17 cellular contexts compared by ENCODE assay signal in the genomic region with DNA sequence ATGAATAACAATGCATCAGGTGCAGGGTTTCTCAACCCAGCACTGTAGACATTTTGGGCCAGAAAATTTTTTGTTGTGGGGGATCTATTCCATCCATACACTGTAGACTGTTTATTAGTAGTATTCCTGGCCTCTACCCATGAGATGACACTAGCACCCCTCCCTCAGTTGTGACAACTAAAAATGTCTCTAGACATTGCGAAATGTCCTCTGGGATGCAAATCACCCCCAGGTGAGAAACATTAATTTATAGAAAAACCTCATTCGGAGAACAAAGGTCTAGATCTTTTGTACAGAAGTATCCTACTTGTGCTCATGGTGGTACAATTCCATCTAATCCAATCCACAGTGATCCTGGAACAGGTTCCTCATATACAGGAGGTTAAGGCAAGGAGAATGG. TPM values are rescaled to one million over a fixed set of nuclear protein-coding genes. Genes with fewer than 3 reads are reported as not detected.
A peak's percentile ranks its signal among the peaks of the same experiment; 100 is the strongest.
DNase-seq lines count a peak whose midpoint lies in the region; ATAC-seq and TF ChIP-seq lines count a peak whose summit lies in the region.
"Had no signal": no experiment of that assay in that cellular context is flagged by ENCODE, and none has a peak within 500 bp of the region (broad histone marks: within the 10 kb centered on the region; RNA-seq: fewer than 3 reads in every experiment).

No MANE protein-coding gene starts in this region.

- no peak overlapping the region for H3K27ac ChIP-seq in CD4-positive, alpha-beta T cell (ENCODE audit: low read depth, low read length)
- no peak overlapping the region for H3K27ac ChIP-seq in IMR-90 (ENCODE audit: insufficient read depth, low read length)
- H3K27ac ChIP-seq in osteoblast (ENCODE audit: low read depth, low read length) = no peak overlapping the region
- H3K27ac ChIP-seq: BLaER1 treated with 17β-estradiol and CSF1 and Interleukin-3, amounts not matched to agents 10 nM and 100 nM; HL-60 had no signal

- H3K9me1 ChIP-seq in IMR-90 (ENCODE audit: insufficient read depth, low read length) = no peaks in the 10 kb centered on the region; the same call in 1 of the 2 replicates

- H3K27ac Mint-ChIP-seq in activated T-cell treated with anti-CD3 and anti-CD28 coated beads, Interleukin-2, amount 50 U/mL, for 72 hours = peak overlapping the region; percentile 6
- peak overlapping the region; percentile 71 for H3K27ac Mint-ChIP-seq in CD4-positive, alpha-beta T cell
- H3K27ac Mint-ChIP-seq in central memory CD8-positive, alpha-beta T cell (ENCODE audit: low read depth) = peak overlapping the region; percentile 97
- H3K27ac Mint-ChIP-seq: HFFc6 had no signal

- H3K4me1 Mint-ChIP-seq in activated T-cell treated with anti-CD3 and anti-CD28 coated beads, Interleukin-2, amount 50 U/mL, for 72 hours (ENCODE audit: low read depth) = peaks cover 52% of the 10 kb centered on the region
- peaks cover 60% of the 10 kb centered on the region for H3K4me1 Mint-ChIP-seq in activated T-cell treated with anti-CD3 and anti-CD28 coated beads, Interleukin-2, amount 50 U/mL, for 4 hours (ENCODE audit: low read depth)
- peaks cover 65% of the 10 kb centered on the region for H3K4me1 Mint-ChIP-seq in CD4-positive, alpha-beta T cell (ENCODE audit: low read depth)
- H3K4me1 Mint-ChIP-seq in central memory CD8-positive, alpha-beta T cell = peaks cover 65% of the 10 kb centered on the region

- H2BK20ac ChIP-seq in IMR-90 (ENCODE audit: low read depth, low read length) = no peak overlapping the region

- H3K4me3 Mint-ChIP-seq in activated T-cell treated with anti-CD3 and anti-CD28 coated beads, Interleukin-2, amount 50 U/mL, for 72 hours = no peak overlapping the region
- H3K4me3 Mint-ChIP-seq in activated T-cell treated with anti-CD3 and anti-CD28 coated beads, Interleukin-2, amount 50 U/mL, for 4 hours = no peak overlapping the region
- no peak overlapping the region for H3K4me3 Mint-ChIP-seq in CD4-positive, alpha-beta T cell
- peak overlapping the region; percentile 31 for H3K4me3 Mint-ChIP-seq in central memory CD8-positive, alpha-beta T cell
- H3K4me3 Mint-ChIP-seq: HFFc6 had no signal

- no TSS peak for BruUV-seq in IMR-90 (replicated peaks; lab: Mats Ljungman, UMichigan)

- intact Hi-C loops in CD4-positive, alpha-beta T cell (cut with DNase I, micrococcal nuclease) = no loop called here
- intact Hi-C loops in IMR-90 (cut with micrococcal nuclease) = no loop called here

- H2AFZ ChIP-seq in IMR-90 (replicated peaks; ENCODE audit: low read length, poor library complexity) (no peak overlapping the region), osteoblast (ENCODE audit: low read length) (no peak overlapping the region)

- H2BK120ac ChIP-seq in IMR-90 (ENCODE audit: low read depth, low read length) = no peak overlapping the region

- H2AK9ac ChIP-seq in IMR-90 (replicated peaks; ENCODE audit: low read depth, low read length, poor library complexity) = no peak overlapping the region

- no peaks in the 10 kb centered on the region for H3K9me3 Mint-ChIP-seq in activated T-cell treated with anti-CD3 and anti-CD28 coated beads, Interleukin-2, amount 50 U/mL, for 72 hours
- no peaks in the 10 kb centered on the region for H3K9me3 Mint-ChIP-seq in activated T-cell treated with anti-CD3 and anti-CD28 coated beads, Interleukin-2, amount 50 U/mL, for 4 hours
- H3K9me3 Mint-ChIP-seq in CD4-positive, alpha-beta T cell = no peaks in the 10 kb centered on the region
- no peaks in the 10 kb centered on the region for H3K9me3 Mint-ChIP-seq in central memory CD8-positive, alpha-beta T cell
- H3K9me3 Mint-ChIP-seq: HFFc6 had no signal

- H3K36me3 Mint-ChIP-seq in activated T-cell treated with anti-CD3 and anti-CD28 coated beads, Interleukin-2, amount 50 U/mL, for 72 hours (ENCODE audit: insufficient read depth in 2 of 2) = peaks cover 5 to 29% of the 10 kb centered on the region in 2 donors
- H3K36me3 Mint-ChIP-seq in activated T-cell treated with anti-CD3 and anti-CD28 coated beads, Interleukin-2, amount 50 U/mL, for 4 hours (ENCODE audit: insufficient read depth) = peaks cover 41% of the 10 kb centered on the region
- peaks cover 81% of the 10 kb centered on the region for H3K36me3 Mint-ChIP-seq in CD4-positive, alpha-beta T cell (ENCODE audit: low read depth)
- peaks cover 62% of the 10 kb centered on the region for H3K36me3 Mint-ChIP-seq in central memory CD8-positive, alpha-beta T cell (ENCODE audit: insufficient read depth)

- no peak overlapping the region for H3K14ac ChIP-seq in IMR-90 (replicated peaks; ENCODE audit: low read depth, low read length)

- POLR2A ChIA-PET in CD4-positive, alpha-beta T cell (lab: Charles Lee) = interaction anchor here (7.5 kb wide), 1 partner anchor 30 kb away, joined by 239 read pairs; the partner anchor contains the start of genes KARS1 and TERF2IP
- POLR2A ChIA-PET in IMR-90 (lab: Charles Lee; ENCODE audit: unreplicated experiment) = no interaction called here

- H4K20me1 ChIP-seq in IMR-90 (ENCODE audit: insufficient read depth, low read length) (no peaks in the 10 kb centered on the region), osteoblast (ENCODE audit: insufficient read depth, low read length) (no peaks in the 10 kb centered on the region)

- no CpG with 5 or more reads among the region's 2 CpGs for WGBS in IMR-90 (ENCODE audit: extremely low coverage in 2 of 2, insufficient read length in 1 of 2), 2 experiments

- H3K9me3 ChIP-seq in CD4-positive, alpha-beta T cell (ENCODE audit: control insufficient read depth, low read length) = no peaks in the 10 kb centered on the region
- H3K9me3 ChIP-seq in IMR-90 (ENCODE audit: control insufficient read depth, insufficient read depth, low read length) (no peaks in the 10 kb centered on the region), osteoblast (ENCODE audit: low read depth, low read length) (no peaks in the 10 kb centered on the region)
- H3K9me3 ChIP-seq: BLaER1 treated with 17β-estradiol and CSF1 and Interleukin-3, amounts not matched to agents 10 nM and 100 nM had no signal

- dilution Hi-C loops in IMR-90 (cut with HindIII; ENCODE audit: low sequenced_read_pairs, unreplicated experiment) = no loop called here

- CTCF ChIA-PET in CD4-positive, alpha-beta T cell (lab: Charles Lee) = no interaction called here
- CTCF ChIA-PET in IMR-90 (lab: Yijun Ruan, JAX) = no interaction called here

- no peaks in the 10 kb centered on the region for H3K27me3 Mint-ChIP-seq in activated T-cell treated with anti-CD3 and anti-CD28 coated beads, Interleukin-2, amount 50 U/mL, for 72 hours (ENCODE audit: low read depth)
- H3K27me3 Mint-ChIP-seq in activated T-cell treated with anti-CD3 and anti-CD28 coated beads, Interleukin-2, amount 50 U/mL, for 4 hours (ENCODE audit: low read depth) = no peaks in the 10 kb centered on the region
- no peaks in the 10 kb centered on the region for H3K27me3 Mint-ChIP-seq in CD4-positive, alpha-beta T cell
- H3K27me3 Mint-ChIP-seq in central memory CD8-positive, alpha-beta T cell = no peaks in the 10 kb centered on the region

- no peak overlapping the region for H3K4ac ChIP-seq in IMR-90 (ENCODE audit: low read depth, low read length)

- H2BK5ac ChIP-seq in IMR-90 (ENCODE audit: low read depth, low read length, poor library complexity, severe bottlenecking) = no peak overlapping the region

- no peak overlapping the region for H3K23ac ChIP-seq in IMR-90 (ENCODE audit: low read depth, low read length)

- H3K4me2 ChIP-seq in IMR-90 (ENCODE audit: low read depth, low read length) = no peak overlapping the region
- no peak overlapping the region for H3K4me2 ChIP-seq in osteoblast (ENCODE audit: insufficient read depth, low read length)
- H3K4me2 ChIP-seq: BLaER1 treated with 17β-estradiol and CSF1 and Interleukin-3, amounts not matched to agents 10 nM and 100 nM had no signal

- no peak for TF ChIP-seq RAD21 in IMR-90 (IDR thresholded peaks at IDR 0.05; ENCODE audit: low read length)

- H4K91ac ChIP-seq in IMR-90 (ENCODE audit: insufficient read depth, low read depth, low read length) = no peak overlapping the region

- no peak overlapping the region for H3K18ac ChIP-seq in IMR-90 (ENCODE audit: low read depth, low read length)

- H3K4me1 ChIP-seq in IMR-90 (ENCODE audit: control insufficient read depth, insufficient read depth, low read length) (peaks cover 5% of the 10 kb centered on the region), osteoblast (ENCODE audit: insufficient read depth, low read length) (peaks cover 15% of the 10 kb centered on the region)

- no peak for TF ChIP-seq POLR2A in IMR-90 (IDR thresholded peaks at IDR 0.05; ENCODE audit: low read depth, low read length)

- ATAC-seq in activated T-cell treated with anti-CD3 and anti-CD28 coated beads, Interleukin-2, amount 50 U/mL, for 72 hours (replicated peaks in 1 of 2) = no peak
- no peak for ATAC-seq in activated T-cell treated with anti-CD3 and anti-CD28 coated beads, Interleukin-2, amount 50 U/mL, for 4 hours
- ATAC-seq in CD4-positive, alpha-beta T cell (ENCODE audit: poor library complexity) = no peak
- ATAC-seq in IMR-90 (ENCODE audit: low read depth) (no peak), HG03460 (IDR thresholded peaks at IDR 0.05; ENCODE audit: unreplicated experiment) (no peak)
- no peak for ATAC-seq in central memory CD8-positive, alpha-beta T cell (replicated peaks; ENCODE audit: extremely low read depth, poor library complexity, severe bottlenecking)

- H3K27me3 ChIP-seq in CD4-positive, alpha-beta T cell (ENCODE audit: control insufficient read depth, insufficient read depth, low read length) = no peaks in the 10 kb centered on the region
- no peaks in the 10 kb centered on the region for H3K27me3 ChIP-seq in IMR-90 (ENCODE audit: control insufficient read depth, insufficient read depth, low read length)
- H3K27me3 ChIP-seq in osteoblast (ENCODE audit: insufficient read depth, low read length) = no peaks in the 10 kb centered on the region
- H3K27me3 ChIP-seq: BLaER1 treated with 17β-estradiol and CSF1 and Interleukin-3, amounts not matched to agents 10 nM and 100 nM had no signal

- no peak for TF ChIP-seq CTCF in CD4-positive, alpha-beta T cell (IDR thresholded peaks at IDR 0.05)
- TF ChIP-seq CTCF in IMR-90 (conservative IDR thresholded peaks at IDR 0.05; ENCODE audit: low read depth, low read length) = no peak
- TF ChIP-seq CTCF in osteoblast (IDR thresholded peaks at IDR 0.05; ENCODE audit: extremely low read depth, low read depth, low read length) = no peak

- DNase-seq in activated T-cell treated with anti-CD3 and anti-CD28 coated beads, Interleukin-2, amount 50 U/mL, for 72 hours = no peak
- DNase-seq in activated T-cell treated with anti-CD3 and anti-CD28 coated beads, Interleukin-2, amount 50 U/mL, for 4 hours = no peak
- DNase-seq in CD4-positive, alpha-beta T cell = no peak
- DNase-seq in IMR-90 = no peak
- DNase-seq in central memory CD8-positive, alpha-beta T cell (ENCODE audit: low spot score in 2 of 2) = no peak
- DNase-seq in osteoblast (ENCODE audit: insufficient read length, low spot score, missing footprints) = no peak
- no peak for DNase-seq in UCSD-AML1 (lab: John Stamatoyannopoulos, UW; ENCODE audit: unreplicated experiment)
- DNase-seq: ACHN, DMS53, GF-D8, HCEC 1CT, HFFc6 had no signal

- no peak overlapping the region for H4K8ac ChIP-seq in IMR-90 (ENCODE audit: low read depth in 2 of 2, low read length in 2 of 2)

- H4K5ac ChIP-seq in IMR-90 (ENCODE audit: low read depth, low read length) = no peak overlapping the region

- in situ Hi-C loops in IMR-90 (cut with MboI; ENCODE audit: low sequenced_read_pairs) = no loop called here

- peaks cover 12% of the 10 kb centered on the region for H3K79me2 ChIP-seq in osteoblast (ENCODE audit: insufficient read depth, low read length)

- no peak overlapping the region for H3K9ac ChIP-seq in IMR-90 (ENCODE audit: low read depth, low read length)
- H3K9ac ChIP-seq: BLaER1 treated with 17β-estradiol and CSF1 and Interleukin-3, amounts not matched to agents 10 nM and 100 nM had no signal

- H3K36me3 ChIP-seq in IMR-90 (ENCODE audit: control insufficient read depth, insufficient read depth, low read length) (peaks cover 29% of the 10 kb centered on the region), osteoblast (ENCODE audit: insufficient read depth, low read length) (peaks cover 45% of the 10 kb centered on the region)

- no peak overlapping the region for H2AK5ac ChIP-seq in IMR-90 (ENCODE audit: low read depth, low read length)

- H2BK15ac ChIP-seq in IMR-90 (ENCODE audit: low read depth, low read length) = no peak overlapping the region

- no peak overlapping the region for H3K4me3 ChIP-seq in IMR-90 (ENCODE audit: insufficient read depth, low read depth, low read length)
- no peak overlapping the region for H3K4me3 ChIP-seq in osteoblast (ENCODE audit: insufficient read depth, low read length)
- H3K4me3 ChIP-seq: BLaER1 treated with 17β-estradiol and CSF1 and Interleukin-3, amounts not matched to agents 10 nM and 100 nM had no signal

- no peak overlapping the region for H3K56ac ChIP-seq in IMR-90 (ENCODE audit: extremely low read depth, insufficient read depth, low read length)

- H3K79me1 ChIP-seq in IMR-90 (ENCODE audit: low read depth in 1 of 2, low read length in 2 of 2) = peaks cover 21 to 23% of the 10 kb centered on the region in 2 experiments

RNA-seq across cellular contexts. Expression of gene ADAT1, which starts 4.3 kb away (rescaled TPM):
- total RNA-seq in activated T-cell treated with anti-CD3 and anti-CD28 coated beads, Interleukin-2, amount 50 U/mL, for 72 hours = 10 to 100 TPM; 38.2 to 60.5 TPM
- 10 to 100 TPM; 39.1 to 47.1 (median 40.1) TPM for total RNA-seq in activated T-cell treated with anti-CD3 and anti-CD28 coated beads, Interleukin-2, amount 50 U/mL, for 4 hours
- 10 to 100 TPM; 46.7 to 47.6 TPM for total RNA-seq in CD4-positive, alpha-beta T cell
- 36.7 and 52.9 TPM in 2 replicates for total RNA-seq in IMR-90 (2012; rRNA removed)
- 22.7 and 23.4 TPM in 2 replicates for polyA plus RNA-seq in IMR-90 (2012; rRNA removed)
- 8.5 and 15.4 TPM in 2 replicates for polyA plus RNA-seq in IMR-90 (2012; cell fraction: cytosol; rRNA removed)
- 10.6 and 36.6 TPM in 2 replicates for polyA plus RNA-seq in IMR-90 (2012; cell fraction: nucleus; rRNA removed; ENCODE audit: low replicate concordance)
- 46.0 and 54.8 TPM in 2 replicates for total RNA-seq in osteoblast

RNA-seq across cellular contexts. Expression of gene KARS1, which starts 28.7 kb away (rescaled TPM):
- total RNA-seq in activated T-cell treated with anti-CD3 and anti-CD28 coated beads, Interleukin-2, amount 50 U/mL, for 72 hours = 100 to 1,000 TPM; 189 to 191 TPM
- 100 to 1,000 TPM; 345 to 390 (median 357) TPM for total RNA-seq in activated T-cell treated with anti-CD3 and anti-CD28 coated beads, Interleukin-2, amount 50 U/mL, for 4 hours
- total RNA-seq in CD4-positive, alpha-beta T cell = 100 to 1,000 TPM; 151 to 153 TPM
- total RNA-seq in IMR-90 (2012; rRNA removed) (228 and 229 TPM in 2 replicates), osteoblast (121 and 125 TPM in 2 replicates)
- polyA plus RNA-seq in IMR-90 (2012; rRNA removed) = 111 and 122 TPM in 2 replicates
- 35.8 and 53.7 TPM in 2 replicates for polyA plus RNA-seq in IMR-90 (2012; cell fraction: cytosol; rRNA removed)
- 16.1 and 76.9 TPM in 2 replicates for polyA plus RNA-seq in IMR-90 (2012; cell fraction: nucleus; rRNA removed; ENCODE audit: low replicate concordance)

RNA-seq across cellular contexts. Expression of gene TERF2IP, which starts 28.8 kb away (rescaled TPM):
- 10 to 100 TPM; 69.3 to 71.6 TPM for total RNA-seq in activated T-cell treated with anti-CD3 and anti-CD28 coated beads, Interleukin-2, amount 50 U/mL, for 72 hours
- 100 to 1,000 TPM; 120 to 133 (median 128) TPM for total RNA-seq in activated T-cell treated with anti-CD3 and anti-CD28 coated beads, Interleukin-2, amount 50 U/mL, for 4 hours
- total RNA-seq in CD4-positive, alpha-beta T cell = 100 to 1,000 TPM; 122 to 124 TPM
- total RNA-seq in IMR-90 (2012; rRNA removed) = 15.4 and 25.6 TPM in 2 replicates
- polyA plus RNA-seq in IMR-90 (2012; rRNA removed) = 32.5 and 35.2 TPM in 2 replicates
- polyA plus RNA-seq in IMR-90 (2012; cell fraction: cytosol; rRNA removed) = 24.6 and 30.8 TPM in 2 replicates
- 19.4 and 22.6 TPM in 2 replicates for polyA plus RNA-seq in IMR-90 (2012; cell fraction: nucleus; rRNA removed; ENCODE audit: low replicate concordance)
- 39.1 and 39.5 TPM in 2 replicates for total RNA-seq in osteoblast

RNA-seq across cellular contexts. Expression of gene GABARAPL2, which starts 52.6 kb away (rescaled TPM):
- total RNA-seq in activated T-cell treated with anti-CD3 and anti-CD28 coated beads, Interleukin-2, amount 50 U/mL, for 72 hours = 10 to 100 TPM; 64.4 to 77.3 TPM
- 10 to 100 TPM; 51.2 to 56.0 (median 53.7) TPM for total RNA-seq in activated T-cell treated with anti-CD3 and anti-CD28 coated beads, Interleukin-2, amount 50 U/mL, for 4 hours
- total RNA-seq in CD4-positive, alpha-beta T cell = 10 to 100 TPM; 44.6 to 48.3 TPM
- total RNA-seq in IMR-90 (2012; rRNA removed) (33.3 and 55.8 TPM in 2 replicates), osteoblast (32.9 and 36.8 TPM in 2 replicates)
- polyA plus RNA-seq in IMR-90 (2012; rRNA removed) = 64.5 and 65.9 TPM in 2 replicates
- 61.3 and 85.2 TPM in 2 replicates for polyA plus RNA-seq in IMR-90 (2012; cell fraction: cytosol; rRNA removed)
- 24.9 and 50.1 TPM in 2 replicates for polyA plus RNA-seq in IMR-90 (2012; cell fraction: nucleus; rRNA removed; ENCODE audit: low replicate concordance)

RNA-seq across cellular contexts. Expression of gene CPHXL2, which starts 58.0 kb away (rescaled TPM):
- total RNA-seq in activated T-cell treated with anti-CD3 and anti-CD28 coated beads, Interleukin-2, amount 50 U/mL, for 72 hours = not detected
- not detected for total RNA-seq in activated T-cell treated with anti-CD3 and anti-CD28 coated beads, Interleukin-2, amount 50 U/mL, for 4 hours
- not detected for total RNA-seq in CD4-positive, alpha-beta T cell
- total RNA-seq in IMR-90 (2012; rRNA removed) (not detected in 2 replicates), osteoblast (not detected in 2 replicates)
- not detected in 2 replicates for polyA plus RNA-seq in IMR-90 (2012; rRNA removed)
- not detected in 2 replicates for polyA plus RNA-seq in IMR-90 (2012; cell fraction: cytosol; rRNA removed)
- polyA plus RNA-seq in IMR-90 (2012; cell fraction: nucleus; rRNA removed; ENCODE audit: low replicate concordance) = not detected in 2 replicates
- total RNA-seq: A172, H4, HFFc6 had no signal

Comparison
In these comparisons a context has a peak if more than half of its experiments do, and no peak if none do; other contexts are left out.
1. H3K27ac Mint-ChIP-seq: peak in every context shown above with its lines; median percentile 97 in central memory CD8-positive, alpha-beta T cell; 71 in CD4-positive, alpha-beta T cell; 6 in activated T-cell treated with anti-CD3 and anti-CD28 coated beads, Interleukin-2, amount 50 U/mL, for 72 hours.